In the genomic region with DNA sequence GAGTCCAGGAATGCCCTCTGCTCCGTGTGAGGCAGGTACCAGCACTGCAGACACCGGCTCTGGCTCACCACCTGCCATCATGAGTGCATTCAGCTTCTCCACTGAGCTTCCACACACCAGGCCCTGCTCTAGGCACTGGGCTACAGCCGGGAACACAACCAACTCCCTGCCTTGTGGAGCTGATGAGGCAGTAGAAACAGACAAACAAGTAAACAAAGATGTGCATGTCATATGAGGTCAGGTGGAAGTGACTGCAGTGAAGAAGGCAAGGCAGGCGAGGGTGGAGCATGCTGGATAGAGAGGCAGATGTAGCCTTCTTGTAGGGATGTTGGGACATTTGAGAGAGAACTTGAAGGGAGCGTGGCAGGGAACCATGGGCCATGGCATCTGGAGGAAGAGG, we compare ENCODE assay signal across 18 cellular contexts. TPM values are rescaled to one million over a fixed set of nuclear protein-coding genes. Genes with fewer than 3 reads are reported as not detected.
A peak's percentile ranks its signal among the peaks of the same experiment; 100 is the strongest.
DNase-seq lines count a peak whose midpoint lies in the region; ATAC-seq, FAIRE-seq and TF ChIP-seq lines count a peak whose summit lies in the region.
"Had no signal": no experiment of that assay in that cellular context is flagged by ENCODE, and none has a peak within 500 bp of the region (broad histone marks: within the 10 kb centered on the region; RNA-seq: fewer than 3 reads in every experiment).

No MANE protein-coding gene starts in this region.

- CTCF ChIA-PET in activated naive CD4-positive, alpha-beta T cell treated with anti-CD3 and anti-CD28 coated beads for 36 hours (lab: Charles Lee) = no interaction called here
- CTCF ChIA-PET in GM12878 (lab: Yijun Ruan, JAX) = interaction anchor here (0.9 to 2.1 kb wide), 3 partner anchors 10 to 48 kb away, joined by 3 to 8 read pairs (median 5); no protein-coding TSS in a partner anchor

- TF ChIP-seq CTCF in Loucy (conservative IDR thresholded peaks at IDR 0.05; ENCODE audit: low read length) (no peak), GM12878 (IDR thresholded peaks at IDR 0.05 in 2 of 3, conservative IDR thresholded peaks at IDR 0.05 in 1 of 3; ENCODE audit: control insufficient read depth in 2 of 3, extremely low read depth in 1 of 3, insufficient read depth in 1 of 3, low read depth in 3 of 3, low read length in 3 of 3) (no peak), chondrocyte (IDR thresholded peaks at IDR 0.05) (no peak)

- SMC1A ChIA-PET in GM12878 (lab: Charles Lee; ENCODE audit: uncharacterized antibody, unreplicated experiment) = interaction anchor here (0.9 to 6.3 kb wide), 5 partner anchors 11 to 47 kb away, joined by 3 to 60 read pairs (median 9); no protein-coding TSS in a partner anchor

- H3K4me3 ChIP-seq in Loucy (ENCODE audit: low read length, poor library complexity, severe bottlenecking) = no peak overlapping the region
- H3K4me3 ChIP-seq in GM12878 = no peak overlapping the region; the same call in 1 of the 2 replicates
- H3K4me3 ChIP-seq in skin epidermis = no peak overlapping the region
- H3K4me3 ChIP-seq: suprapubic skin had no signal

- no peak overlapping the region for H3K9ac ChIP-seq in Loucy (ENCODE audit: low read depth, low read length, poor library complexity, severe bottlenecking)
- no peak overlapping the region for H3K9ac ChIP-seq in GM12878 (ENCODE audit: control insufficient read depth, insufficient read depth, low read length)
- H3K9ac ChIP-seq: KMS-11 had no signal

- H3K79me2 ChIP-seq in Loucy (ENCODE audit: insufficient read depth, low read length) (peaks cover 87% of the 10 kb centered on the region), GM12878 (ENCODE audit: control insufficient read depth, insufficient read depth, low read length) (peaks cover 88% of the 10 kb centered on the region)

- no peaks in the 10 kb centered on the region for H3K27me3 ChIP-seq in Loucy (ENCODE audit: insufficient read depth, low read length, poor library complexity, severe bottlenecking)
- no peaks in the 10 kb centered on the region for H3K27me3 ChIP-seq in GM12878 (replicated peaks in 1 of 2; ENCODE audit: control insufficient read depth in 2 of 2, insufficient read depth in 2 of 2, low read length in 1 of 2)
- H3K27me3 ChIP-seq: suprapubic skin had no signal

- H3K27ac ChIP-seq in GM12878 (ENCODE audit: control insufficient read depth, insufficient read depth) (peak overlapping the region; percentile 15), skin epidermis (peak overlapping the region in 11 of 21 experiments; percentile 8 to 96 (median 46))
- H3K27ac ChIP-seq: KMS-11, suprapubic skin had no signal

- intact Hi-C loops in activated naive CD4-positive, alpha-beta T cell treated with anti-CD3 and anti-CD28 coated beads for 36 hours (cut with micrococcal nuclease) = loop anchor here (5.0 kb wide), 1 partner anchor 543 kb away; the partner anchor contains the start of gene CCDC102A
- intact Hi-C loops in GM12878 (cut with micrococcal nuclease; ENCODE audit: unreplicated experiment) = no loop called here

- H3K4me2 ChIP-seq in Loucy (ENCODE audit: low read depth, low read length, poor library complexity, severe bottlenecking) = peak overlapping the region; percentile 44
- 0 out of 2 replicates have a peak overlapping the region, but pooled peaks have one; percentile 2 for H3K4me2 ChIP-seq in GM12878 (ENCODE audit: control insufficient read depth, insufficient read depth)
- H3K4me2 ChIP-seq: KMS-11 had no signal

- H3K9me3 Mint-ChIP-seq in activated naive CD4-positive, alpha-beta T cell treated with anti-CD3 and anti-CD28 coated beads for 36 hours = no peaks in the 10 kb centered on the region
- no peaks in the 10 kb centered on the region for H3K9me3 Mint-ChIP-seq in chondrocyte (ENCODE audit: low read depth)

- H4K20me1 ChIP-seq in Loucy (ENCODE audit: insufficient read depth, low read length, poor library complexity, severe bottlenecking) (no peaks in the 10 kb centered on the region), GM12878 (ENCODE audit: control insufficient read depth, insufficient read depth) (no peaks in the 10 kb centered on the region)

- FAIRE-seq in GM12878 (lab: Jason Lieb, UNC) (no peak), GM19239 (lab: Jason Lieb, UNC) (no peak)
- FAIRE-seq: bronchial epithelial cell had no signal

- peak overlapping the region; percentile 76 for H3K27ac Mint-ChIP-seq in activated naive CD4-positive, alpha-beta T cell treated with anti-CD3 and anti-CD28 coated beads for 36 hours
- no peak overlapping the region for H3K27ac Mint-ChIP-seq in chondrocyte (ENCODE audit: unreplicated experiment)

- H3K9me3 ChIP-seq in Loucy (ENCODE audit: insufficient read depth, low read depth, low read length) = no peaks in the 10 kb centered on the region
- H3K9me3 ChIP-seq in GM12878 (replicated peaks; ENCODE audit: control insufficient read depth, insufficient read depth, low read length) = no peaks in the 10 kb centered on the region
- H3K9me3 ChIP-seq: suprapubic skin had no signal

- H2AFZ ChIP-seq in Loucy (ENCODE audit: low read length) (no peak overlapping the region), GM12878 (ENCODE audit: control insufficient read depth, low read depth, low read length) (no peak overlapping the region)

- TF ChIP-seq EP300 in GM12878 (IDR thresholded peaks at IDR 0.05; ENCODE audit: borderline replicate concordance in 1 of 2, control insufficient read depth in 1 of 2, low read depth in 2 of 2, low read length in 2 of 2) = no peak

- peaks cover 41% of the 10 kb centered on the region for H3K36me3 Mint-ChIP-seq in activated naive CD4-positive, alpha-beta T cell treated with anti-CD3 and anti-CD28 coated beads for 36 hours (ENCODE audit: low read depth)
- H3K36me3 Mint-ChIP-seq in chondrocyte (ENCODE audit: low read depth) = no peaks in the 10 kb centered on the region

- H3K9me2 ChIP-seq in Loucy (replicated peaks; ENCODE audit: low read depth, low read length) = no peaks in the 10 kb centered on the region

- H3K4me3 Mint-ChIP-seq in activated naive CD4-positive, alpha-beta T cell treated with anti-CD3 and anti-CD28 coated beads for 36 hours = peak overlapping the region; percentile 17
- no peak overlapping the region for H3K4me3 Mint-ChIP-seq in chondrocyte (ENCODE audit: unreplicated experiment)

- POLR2A ChIA-PET in GM12878 (lab: Charles Lee) = interaction anchor here (1.0 to 10.0 kb wide), 4 partner anchors 10 to 46 kb away, joined by 5 to 216 read pairs (median 22); partner anchors contain the start of gene NLRC5

- no peaks in the 10 kb centered on the region for H3K27me3 Mint-ChIP-seq in activated naive CD4-positive, alpha-beta T cell treated with anti-CD3 and anti-CD28 coated beads for 36 hours (ENCODE audit: low read depth)
- no peaks in the 10 kb centered on the region for H3K27me3 Mint-ChIP-seq in chondrocyte (ENCODE audit: low read depth)

- H3K36me3 ChIP-seq in Loucy (ENCODE audit: insufficient read depth, low read length) (no peaks in the 10 kb centered on the region), GM12878 (ENCODE audit: control insufficient read depth in 2 of 2, insufficient read depth in 2 of 2, low read length in 1 of 2) (peaks cover 0 to 3% of the 10 kb centered on the region in 2 experiments; a peak in 1 of 4 replicates)
- H3K36me3 ChIP-seq: suprapubic skin had no signal

- RAD21 ChIA-PET in GM12878 (lab: Charles Lee; ENCODE audit: unreplicated experiment) = interaction anchor here (2.0 to 22.0 kb wide), 3 partner anchors 11 to 29 kb away, joined by 13 to 473 read pairs (median 17); partner anchors contain the start of gene NLRC5

- ATAC-seq in GM12878 = 0 out of 3 replicates have a peak, but pooled peaks have one; percentile 1
- ATAC-seq: left colon had no signal

- peaks cover 77% of the 10 kb centered on the region for H3K4me1 Mint-ChIP-seq in activated naive CD4-positive, alpha-beta T cell treated with anti-CD3 and anti-CD28 coated beads for 36 hours (ENCODE audit: low read depth)
- peaks cover 12% of the 10 kb centered on the region for H3K4me1 Mint-ChIP-seq in chondrocyte (ENCODE audit: low read depth)

- 76% methylated on average over 5 of the region's 5 CpGs for WGBS in GM12878 (ENCODE audit: insufficient coverage, insufficient replicate concordance, low lambda C conversion rate, missing lambda C conversion rate)

- H3F3A ChIP-seq in Loucy (ENCODE audit: low read depth) = peaks cover 3% of the 10 kb centered on the region

- BruUV-seq in GM12878 (replicated peaks; lab: Mats Ljungman, UMichigan) = no TSS peak

- no peak for TF ChIP-seq RAD21 in GM12878 (IDR thresholded peaks at IDR 0.05; ENCODE audit: insufficient read depth, low read depth, low read length)

- in situ Hi-C loops in GM12878 (cut with MboI) = no loop called here

- H3K4me1 ChIP-seq in Loucy (ENCODE audit: insufficient read depth, low read length, poor library complexity, severe bottlenecking) (peaks cover 60% of the 10 kb centered on the region), GM12878 (ENCODE audit: control insufficient read depth, insufficient read depth, low read length) (peaks cover 14% of the 10 kb centered on the region)

- TF ChIP-seq POLR2A in GM12878 (IDR thresholded peaks at IDR 0.05; ENCODE audit: low read depth, low read length) = no peak

- DNase-seq in activated naive CD4-positive, alpha-beta T cell treated with anti-CD3 and anti-CD28 coated beads for 36 hours = no peak
- DNase-seq in activated naive CD4-positive, alpha-beta T cell treated with anti-CD3 and anti-CD28 coated beads, Interleukin-2, amount 50 U/mL, for 16 hours = no peak
- DNase-seq in GM12878 (ENCODE audit: low read depth, low spot score) (no peak), GM19239 (ENCODE audit: insufficient read length, low spot score) (no peak), chondrocyte (ENCODE audit: low spot score) (no peak), NCI-H1436 treated with DMSO at 0.1 percent for 48 hours (lab: John Stamatoyannopoulos, UW) (no peak)
- DNase-seq: activated CD4-positive, alpha-beta T cell treated with anti-CD3 and anti-CD28 coated beads for 48 hours; DMS 273 treated with DMSO at 0.1 percent for 48 hours; effector CD8-positive, alpha-beta T cell; hypothalamus; left colon; NCI-H1436; NCI-H446 had no signal

RNA-seq across cellular contexts. Expression of gene NLRC5, which starts 5.0 kb away (rescaled TPM):
- total RNA-seq in activated naive CD4-positive, alpha-beta T cell treated with anti-CD3 and anti-CD28 coated beads for 36 hours = 100 to 1,000 TPM; 104 to 119 TPM
- total RNA-seq in GM12878 (2013; cell fraction: nucleolus; rRNA removed) = 626 and 671 TPM in 2 replicates
- total RNA-seq in GM12878 (2014; rRNA removed) = 60.3 and 65.3 TPM in 2 replicates
- total RNA-seq in GM12878 (2014; rRNA removed; fragmentation: Illumina TruSeq; extraction: Trizol) = 49.2 and 54.3 TPM in 2 replicates
- total RNA-seq in GM12878 (2021) = 86.2 and 105 TPM in 2 replicates
- polyA plus RNA-seq in GM12878 (2011; ENCODE audit: low read depth) = 26.2 TPM
- polyA plus RNA-seq in GM12878 (2011; rRNA removed) = 62.1 and 88.8 TPM in 2 replicates
- polyA plus RNA-seq in GM12878 (2011; cell fraction: cytosol; rRNA removed) = 73.8 and 102 TPM in 2 replicates
- polyA plus RNA-seq in GM12878 (2011; cell fraction: nucleus; rRNA removed) = 528 TPM in 2 replicates
- 39.6 and 49.1 TPM in 2 replicates for polyA plus RNA-seq in GM12878 (2012)
- 51.5 and 73.0 TPM in 2 replicates for polyA plus RNA-seq in GM12878 (2014; fragmentation: Illumina TruSeq; extraction: Trizol)
- polyA plus RNA-seq in GM12878 (2014; fragmentation: Nextera tagmentation; extraction: Ambion mirVana) = 10 to 100 TPM; 13.1 to 14.2 TPM
- 83.8 and 84.2 TPM in 2 replicates for polyA plus RNA-seq in GM12878 (2014; rRNA removed)
- 10 to 100 TPM; 43.7 to 49.1 TPM for polyA plus RNA-seq in GM12878 (2016; fragmentation: Nextera tagmentation; extraction: Ambion mirVana)
- polyA minus RNA-seq in GM12878 (2011; rRNA and poly(A)+ RNA removed) = 197 and 272 TPM in 2 replicates
- polyA minus RNA-seq in GM12878 (2011; cell fraction: cytosol; rRNA and poly(A)+ RNA removed) = 42.9 and 54.2 TPM in 2 replicates
- 281 and 428 TPM in 2 replicates for polyA minus RNA-seq in GM12878 (2011; cell fraction: nucleus; rRNA and poly(A)+ RNA removed)
- total RNA-seq in chondrocyte = 6.3 to 10.7 TPM (median 6.6 TPM) in 3 replicates

RNA-seq across cellular contexts. Expression of gene CETP, which starts 32.6 kb away (rescaled TPM):
- not detected for total RNA-seq in activated naive CD4-positive, alpha-beta T cell treated with anti-CD3 and anti-CD28 coated beads for 36 hours
- total RNA-seq in GM12878 (2013; cell fraction: nucleolus; rRNA removed) = 2.0 and 2.9 TPM in 2 replicates
- total RNA-seq in GM12878 (2014; rRNA removed) = 1.9 and 2.3 TPM in 2 replicates
- total RNA-seq in GM12878 (2014; rRNA removed; fragmentation: Illumina TruSeq; extraction: Trizol) = 1.2 and 1.3 TPM in 2 replicates
- 0.77 and 1.4 TPM in 2 replicates for total RNA-seq in GM12878 (2021)
- polyA plus RNA-seq in GM12878 (2011; ENCODE audit: low read depth) = 0.92 TPM
- 4.5 and 6.4 TPM in 2 replicates for polyA plus RNA-seq in GM12878 (2011; rRNA removed)
- 4.8 and 5.3 TPM in 2 replicates for polyA plus RNA-seq in GM12878 (2011; cell fraction: cytosol; rRNA removed)
- polyA plus RNA-seq in GM12878 (2011; cell fraction: nucleus; rRNA removed) = 2.6 and 3.7 TPM in 2 replicates
- polyA plus RNA-seq in GM12878 (2012) = 1.2 and 2.1 TPM in 2 replicates
- 0.90 and 1.2 TPM in 2 replicates for polyA plus RNA-seq in GM12878 (2014; fragmentation: Illumina TruSeq; extraction: Trizol)
- 1 to 10 TPM; 2.4 to 2.9 TPM for polyA plus RNA-seq in GM12878 (2014; fragmentation: Nextera tagmentation; extraction: Ambion mirVana)
- 1.4 and 1.5 TPM in 2 replicates for polyA plus RNA-seq in GM12878 (2014; rRNA removed)
- 1 to 10 TPM; 2.3 to 2.9 TPM for polyA plus RNA-seq in GM12878 (2016; fragmentation: Nextera tagmentation; extraction: Ambion mirVana)
- 3.1 and 3.4 TPM in 2 replicates for polyA minus RNA-seq in GM12878 (2011; rRNA and poly(A)+ RNA removed)
- polyA minus RNA-seq in GM12878 (2011; cell fraction: cytosol; rRNA and poly(A)+ RNA removed) = 0.94 and 1.3 TPM in 2 replicates
- polyA minus RNA-seq in GM12878 (2011; cell fraction: nucleus; rRNA and poly(A)+ RNA removed) = 0.85 and 0.96 TPM in 2 replicates
- total RNA-seq in chondrocyte = not detected in 3 replicates
- total RNA-seq: bronchial epithelial cell had no signal
